10 cellular contexts compared by ENCODE assay signal in the genomic region with DNA sequence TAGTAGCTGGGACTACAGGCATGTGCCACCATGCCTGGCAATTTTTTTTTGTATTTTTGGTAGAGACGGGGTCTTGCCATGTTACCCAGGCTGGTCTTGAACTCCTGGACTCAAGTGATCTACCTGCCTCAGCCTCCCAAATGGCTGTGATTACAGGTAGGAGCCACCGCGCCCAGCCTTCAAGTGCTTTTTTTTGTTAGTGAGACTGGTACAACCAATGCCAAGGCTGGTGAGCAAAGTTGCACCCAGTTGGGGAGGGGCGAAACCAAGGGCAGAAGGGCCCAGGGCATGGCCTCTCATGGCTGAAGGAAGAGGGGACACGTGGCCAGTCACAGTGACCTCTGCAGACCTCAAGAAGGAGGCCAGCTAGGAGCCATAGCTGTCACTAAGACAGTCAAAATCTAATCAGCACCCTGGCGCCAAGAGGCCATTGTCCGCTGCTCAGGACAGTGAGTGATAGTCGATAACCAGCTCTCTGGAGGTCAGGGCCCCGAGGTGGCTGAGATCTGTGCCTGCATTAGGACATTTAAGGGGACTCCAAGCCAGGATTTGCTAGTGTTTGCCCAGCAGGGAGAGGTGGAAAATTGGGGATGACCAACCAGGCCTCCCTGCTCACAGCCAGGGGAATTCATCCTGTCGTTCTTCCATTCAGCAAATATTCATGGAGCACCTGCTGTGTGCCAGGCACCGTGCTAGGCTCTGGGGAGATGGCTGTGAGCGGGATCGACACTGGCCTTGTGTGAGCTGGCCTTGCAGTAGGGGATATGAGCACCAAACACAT. TPM values are rescaled to one million over a fixed set of nuclear protein-coding genes. Genes with fewer than 3 reads are reported as not detected.
DNase-seq lines count a peak whose midpoint lies in the region; ATAC-seq, FAIRE-seq and TF ChIP-seq lines count a peak whose summit lies in the region.
"Had no signal": no experiment of that assay in that cellular context is flagged by ENCODE, and none has a peak within 500 bp of the region (broad histone marks: within the 10 kb centered on the region; RNA-seq: fewer than 3 reads in every experiment).

No MANE protein-coding gene starts in this region.

- intact Hi-C loops in pancreas (cut with DNase I) (no loop called here), ovary (cut with DNase I) (loop anchor here in 1 of 4 donors (5.0 kb wide), 1 partner anchor 57 kb away; a partner anchor contains a TSS)

- no peaks in the 10 kb centered on the region for H3K23me2 ChIP-seq in H1 (ENCODE audit: low read depth, low read length)

- TF ChIP-seq POLR2A in Peyer's patch (IDR thresholded peaks at IDR 0.05) = no peak
- no peak for TF ChIP-seq POLR2A in H1 (IDR thresholded peaks at IDR 0.05; ENCODE audit: control extremely low read depth in 1 of 2, low read depth in 2 of 2, low read length in 2 of 2)
- TF ChIP-seq POLR2A in ovary (IDR thresholded peaks at IDR 0.05) = no peak

- TF ChIP-seq EP300 in H1 (IDR thresholded peaks at IDR 0.05; ENCODE audit: borderline replicate concordance in 1 of 2, low read depth in 2 of 2, low read length in 2 of 2) (no peak), ovary (IDR thresholded peaks at IDR 0.05) (no peak)

- H3K27ac ChIP-seq in CD4-positive, CD25-positive, alpha-beta regulatory T cell (ENCODE audit: insufficient read depth, low read length, poor library complexity, severe bottlenecking) = no peak overlapping the region
- H3K27ac ChIP-seq in Peyer's patch (peak overlapping the region; percentile 21 to 97 (median 80)), H1 (ENCODE audit: low read depth, low read length) (peak overlapping the region; percentile 64; the same call in 1 of the 2 replicates), pancreas (peak overlapping the region; percentile 41 to 94 (median 69)), ovary (no peak overlapping the region)

- 68% methylated on average over 13 of the region's 13 CpGs; no CpG with 5 or more reads in 1 of the 2 experiments for whole genome bisulfite sequencing in H1 (ENCODE audit: extremely low coverage in 1 of 2, insufficient coverage in 1 of 2, insufficient read length in 1 of 2, insufficient replicate concordance in 2 of 2, low coverage in 1 of 2, low lambda C conversion rate in 2 of 2, missing lambda C conversion rate in 1 of 2), 2 experiments
- WGBS in pancreas, 2 donors = 79 to 87% methylated on average over 13 of the region's 13 CpGs
- WGBS in ovary, 3 donors = 82 to 84% (median 82%) methylated on average over 13 of the region's 13 CpGs

- peak overlapping the region in 2 of 3 donors; percentile 60 to 89 for H3K27ac Mint-ChIP-seq in CD4-positive, CD25-positive, alpha-beta regulatory T cell

- H3K4ac ChIP-seq in H1 (replicated peaks; ENCODE audit: insufficient read length, low read depth, low read length) = no peak overlapping the region

- no peak overlapping the region for H3K56ac ChIP-seq in H1 (replicated peaks; ENCODE audit: insufficient read length, low read depth, low read length)

- peak overlapping the region in 2 of 4 donors; percentile 15 to 46 for H3K4me3 Mint-ChIP-seq in CD4-positive, CD25-positive, alpha-beta regulatory T cell

- FAIRE-seq in H1 (lab: Jason Lieb, UNC) (no peak), pancreas (lab: Jason Lieb, UNC) (no peak)

- POLR2A ChIA-PET in H1 (lab: Charles Lee; ENCODE audit: partially characterized antibody) = no interaction called here

- H2BK15ac ChIP-seq in H1 (ENCODE audit: low read length) = no peak overlapping the region; the same call in 1 of the 2 replicates

- no peak overlapping the region for H2BK120ac ChIP-seq in H1 (replicated peaks; ENCODE audit: low read depth, low read length)

- 0 out of 2 replicates have a peak overlapping the region, but pooled peaks have one; percentile 87 for H2BK20ac ChIP-seq in H1 (ENCODE audit: low read length)

- H4K8ac ChIP-seq in H1 (ENCODE audit: extremely low read depth, insufficient read depth, low read length) = 0 out of 2 replicates have a peak overlapping the region, but pooled peaks have one; percentile 53

- H3K4me1 Mint-ChIP-seq in CD4-positive, CD25-positive, alpha-beta regulatory T cell = peaks cover 28 to 94% (median 64%) of the 10 kb centered on the region in 4 donors

- peak overlapping the region; percentile 91 for H2AK5ac ChIP-seq in H1 (ENCODE audit: low read depth, low read length)

- H3K36me3 Mint-ChIP-seq in CD4-positive, CD25-positive, alpha-beta regulatory T cell = peaks cover 15% of the 10 kb centered on the region

- H3K14ac ChIP-seq in H1 (ENCODE audit: insufficient read length) = no peak overlapping the region

- H3K79me2 ChIP-seq in H1 (ENCODE audit: control insufficient read depth in 1 of 2, insufficient read depth in 2 of 2, low read length in 2 of 2) = peaks cover 0 to 58% of the 10 kb centered on the region in 2 experiments; a peak in 2 of 4 replicates

- peaks cover 0 to 3% of the 10 kb centered on the region in 2 experiments for H4K20me1 ChIP-seq in H1 (replicated peaks in 1 of 2; ENCODE audit: control insufficient read depth in 1 of 2, insufficient read depth in 2 of 2, low read length in 2 of 2)

- ATAC-seq in CD4-positive, CD25-positive, alpha-beta regulatory T cell (ENCODE audit: low read depth in 2 of 2) = no peak
- ATAC-seq in pancreas = no peak

- H3K4me3 ChIP-seq in CD4-positive, CD25-positive, alpha-beta regulatory T cell (ENCODE audit: low read depth, low read length) = no peak overlapping the region
- no peak overlapping the region for H3K4me3 ChIP-seq in Peyer's patch
- no peak overlapping the region for H3K4me3 ChIP-seq in H1 (ENCODE audit: extremely low read depth in 1 of 4, insufficient read depth in 2 of 4, low read depth in 3 of 4, low read length in 4 of 4)
- no peak overlapping the region for H3K4me3 ChIP-seq in pancreas
- no peak overlapping the region for H3K4me3 ChIP-seq in ovary
- H3K4me3 ChIP-seq: testis had no signal

- no peaks in the 10 kb centered on the region for H3K9me3 ChIP-seq in CD4-positive, CD25-positive, alpha-beta regulatory T cell (ENCODE audit: control insufficient read depth in 2 of 2, low read length in 2 of 2)
- H3K9me3 ChIP-seq in Peyer's patch = no peaks in the 10 kb centered on the region
- no peaks in the 10 kb centered on the region for H3K9me3 ChIP-seq in H1 (ENCODE audit: insufficient read depth in 2 of 2, low read depth in 1 of 2, low read length in 1 of 2)
- H3K9me3 ChIP-seq in pancreas = no peaks in the 10 kb centered on the region
- no peaks in the 10 kb centered on the region for H3K9me3 ChIP-seq in ovary
- H3K9me3 ChIP-seq: testis had no signal

- peaks cover 56% of the 10 kb centered on the region for H3K4me1 ChIP-seq in CD4-positive, CD25-positive, alpha-beta regulatory T cell (ENCODE audit: control insufficient read depth, insufficient read depth, low read length, poor library complexity, severe bottlenecking)
- H3K4me1 ChIP-seq in Peyer's patch (peaks cover 5 to 86% (median 13%) of the 10 kb centered on the region in 4 donors), H1 (replicated peaks in 1 of 4; ENCODE audit: control insufficient read depth in 3 of 4, insufficient read depth in 4 of 4, low read length in 3 of 4) (peaks cover 17 to 28% (median 23%) of the 10 kb centered on the region in 4 experiments; a peak in 6 of 7 replicates), pancreas (peaks cover 0 to 63% (median 10%) of the 10 kb centered on the region in 3 donors), ovary (ENCODE audit: insufficient read depth) (no peaks in the 10 kb centered on the region)

- peak overlapping the region; percentile 97; the same call in 1 of the 2 replicates for H2BK5ac ChIP-seq in H1 (ENCODE audit: low read depth, low read length)

- H3K27me3 ChIP-seq in CD4-positive, CD25-positive, alpha-beta regulatory T cell (ENCODE audit: control insufficient read depth, insufficient read depth, low read length) = no peaks in the 10 kb centered on the region
- H3K27me3 ChIP-seq in Peyer's patch (no peaks in the 10 kb centered on the region), H1 (replicated peaks in 1 of 4; ENCODE audit: control insufficient read depth in 3 of 4, extremely low read depth in 1 of 4, insufficient read depth in 3 of 4, low read length in 3 of 4) (no peaks in the 10 kb centered on the region), pancreas (no peaks in the 10 kb centered on the region), ovary (no peaks in the 10 kb centered on the region)
- H3K27me3 ChIP-seq: testis had no signal

- H3K18ac ChIP-seq in H1 (ENCODE audit: extremely low read depth, low read length) = 0 out of 2 replicates have a peak overlapping the region, but pooled peaks have one; percentile 48

- CTCF ChIA-PET in H1 (lab: Charles Lee; ENCODE audit: partially characterized antibody) = interaction anchor here (0.6 to 1.2 kb wide), 2 partner anchors 42 to 74 kb away, joined by 3 read pairs; no protein-coding TSS in a partner anchor

- no peak overlapping the region for H4K5ac ChIP-seq in H1 (ENCODE audit: insufficient read length, low read depth, low read length)

- no peak for TF ChIP-seq RAD21 in H1 (IDR thresholded peaks at IDR 0.05 in 1 of 2, conservative IDR thresholded peaks at IDR 0.05 in 1 of 2; ENCODE audit: low read depth in 2 of 2, low read length in 2 of 2)

- H2AFZ ChIP-seq in H1 (ENCODE audit: low read length) = no peak overlapping the region

- peak overlapping the region; percentile 61 for H4K91ac ChIP-seq in H1 (replicated peaks; ENCODE audit: insufficient read length, low read length)

- TF ChIP-seq CTCF in Peyer's patch (IDR thresholded peaks at IDR 0.05) = no peak
- no peak for TF ChIP-seq CTCF in H1 (IDR thresholded peaks at IDR 0.05; ENCODE audit: control extremely low read depth in 1 of 3, insufficient read depth in 1 of 3, low read depth in 1 of 3, low read length in 3 of 3)
- TF ChIP-seq CTCF in pancreas (IDR thresholded peaks at IDR 0.05) = no peak
- TF ChIP-seq CTCF in ovary (IDR thresholded peaks at IDR 0.05) = no peak

- peaks cover 3% of the 10 kb centered on the region for H3K36me3 ChIP-seq in CD4-positive, CD25-positive, alpha-beta regulatory T cell (ENCODE audit: control insufficient read depth, insufficient read depth, low read length)
- H3K36me3 ChIP-seq in Peyer's patch (no peaks in the 10 kb centered on the region), H1 (ENCODE audit: control insufficient read depth in 2 of 4, insufficient read depth in 4 of 4, low read length in 3 of 4) (no peaks in the 10 kb centered on the region), pancreas (no peaks in the 10 kb centered on the region), ovary (no peaks in the 10 kb centered on the region)

- DNase-seq in CD4-positive, CD25-positive, alpha-beta regulatory T cell = no peak
- peak in 1 of 3 donors; percentile 38 for DNase-seq in Peyer's patch
- no peak for DNase-seq in H1 (ENCODE audit: low read depth in 1 of 2, low spot score in 2 of 2)
- peak in 1 of 6 donors; percentile 50 for DNase-seq in pancreas
- DNase-seq in ovary = no peak
- DNase-seq in NCI-H2107 (lab: John Stamatoyannopoulos, UW) = no peak
- DNase-seq in stimulated activated CD4-positive, alpha-beta T cell treated with anti-CD3 and anti-CD28 coated beads, Interleukin-4, amount 100 ng/mL, for 24 hours = no peak
- no peak for DNase-seq in stimulated activated naive CD4-positive, alpha-beta T cell treated with Interleukin-2 at 50 U/mL for 16 hours (lab: John Stamatoyannopoulos, UW)
- DNase-seq: NCI-H1930, testis had no signal

- H3K9ac ChIP-seq in H1 (replicated peaks in 1 of 4; ENCODE audit: extremely low read depth in 1 of 4, low read depth in 3 of 4, low read length in 3 of 4) = no peak overlapping the region

- H3K27me3 Mint-ChIP-seq in CD4-positive, CD25-positive, alpha-beta regulatory T cell = no peaks in the 10 kb centered on the region

- peak overlapping the region; percentile 95; the same call in 1 of the 2 replicates for H2BK12ac ChIP-seq in H1 (ENCODE audit: low read depth, low read length)

- no peak overlapping the region for H3K4me2 ChIP-seq in H1 (ENCODE audit: insufficient read depth in 1 of 2, low read depth in 2 of 2, low read length in 2 of 2)

- no peak overlapping the region for H3K23ac ChIP-seq in H1 (ENCODE audit: insufficient read length)

- H3K79me1 ChIP-seq in H1 (ENCODE audit: low read depth, low read length) = peaks cover 7% of the 10 kb centered on the region; the same call in 1 of the 2 replicates

- no peaks in the 10 kb centered on the region for H3K9me3 Mint-ChIP-seq in CD4-positive, CD25-positive, alpha-beta regulatory T cell

RNA-seq across cellular contexts. Expression of a gene that starts 10.2 kb away (rescaled TPM):
- total RNA-seq in CD4-positive, CD25-positive, alpha-beta regulatory T cell = 160 TPM
- polyA plus RNA-seq in CD4-positive, CD25-positive, alpha-beta regulatory T cell = 10 to 100 TPM; 21.2 to 32.4 (median 25.8) TPM
- total RNA-seq in Peyer's patch (100 to 1,000 TPM in 1 of 4 donors, 10 to 100 TPM in 3; 32.2 to 104 (median 71.9) TPM), pancreas (10 to 100 TPM; 16.0 to 58.7 (median 19.7) TPM), ovary (10 to 100 TPM; 11.3 to 39.5 (median 17.4) TPM)
- total RNA-seq in H1 (2021; fragmentation: NEBNext Ultra II Directional; extraction: Animal tissue kit (Norgen Biotek cat#: 25700)) = 29.4 and 32.7 TPM in 2 replicates
- polyA plus RNA-seq in H1 (2011; rRNA removed) (29.1 and 38.2 TPM in 2 replicates), pancreas (10 to 100 TPM; 38.1 to 49.7 TPM), ovary (10 to 100 TPM; 13.5 to 26.6 TPM)
- polyA plus RNA-seq in H1 (2011; cell fraction: cytosol; rRNA removed) = 25.4 TPM
- 31.2 TPM for polyA plus RNA-seq in H1 (2011; cell fraction: nucleus; rRNA removed)
- polyA plus RNA-seq in H1 (2012, experiment 1 of 2) = 22.5 to 25.9 TPM (median 24.5 TPM) in 4 replicates
- polyA plus RNA-seq in H1 (2012, experiment 2 of 2) = 21.4 TPM
- polyA plus RNA-seq in H1 (2013, experiment 1 of 2) = 34.5 TPM
- polyA plus RNA-seq in H1 (2013, experiment 2 of 2) = 34.4 TPM
- 26.9 and 37.0 TPM in 2 replicates for polyA minus RNA-seq in H1 (2011; rRNA and poly(A)+ RNA removed)
- 15.6 TPM for polyA minus RNA-seq in H1 (2011; cell fraction: cytosol; rRNA and poly(A)+ RNA removed)
- 17.7 TPM for polyA minus RNA-seq in H1 (2011; cell fraction: nucleus; rRNA and poly(A)+ RNA removed)

RNA-seq across cellular contexts. Expression of a gene that starts 55.4 kb away (rescaled TPM):
- total RNA-seq in CD4-positive, CD25-positive, alpha-beta regulatory T cell = 40.0 TPM
- 100 to 1,000 TPM; 128 to 156 (median 138) TPM for polyA plus RNA-seq in CD4-positive, CD25-positive, alpha-beta regulatory T cell
- total RNA-seq in Peyer's patch (10 to 100 TPM; 20.9 to 41.3 (median 30.6) TPM), pancreas (10 to 100 TPM; 27.6 to 37.7 (median 31.7) TPM), ovary (10 to 100 TPM; 19.8 to 68.4 (median 48.9) TPM)
- 16.6 and 18.4 TPM in 2 replicates for total RNA-seq in H1 (2021; fragmentation: NEBNext Ultra II Directional; extraction: Animal tissue kit (Norgen Biotek cat#: 25700))
- polyA plus RNA-seq in H1 (2011; rRNA removed) (8.1 and 8.7 TPM in 2 replicates), pancreas (10 to 100 TPM; 30.0 to 37.9 TPM), ovary (10 to 100 TPM; 57.2 to 66.0 TPM)
- 14.7 TPM for polyA plus RNA-seq in H1 (2011; cell fraction: cytosol; rRNA removed)
- polyA plus RNA-seq in H1 (2011; cell fraction: nucleus; rRNA removed) = 7.4 TPM
- 20.7 to 29.4 TPM (median 24.4 TPM) in 4 replicates for polyA plus RNA-seq in H1 (2012, experiment 1 of 2)
- 29.3 TPM for polyA plus RNA-seq in H1 (2012, experiment 2 of 2)
- 35.3 TPM for polyA plus RNA-seq in H1 (2013, experiment 1 of 2)
- 37.6 TPM for polyA plus RNA-seq in H1 (2013, experiment 2 of 2)
- 6.5 and 28.8 TPM in 2 replicates for polyA minus RNA-seq in H1 (2011; rRNA and poly(A)+ RNA removed)
- polyA minus RNA-seq in H1 (2011; cell fraction: cytosol; rRNA and poly(A)+ RNA removed) = 7.0 TPM
- 3.3 TPM for polyA minus RNA-seq in H1 (2011; cell fraction: nucleus; rRNA and poly(A)+ RNA removed)

Comparison
In these comparisons a context has a peak if more than half of its experiments do, and no peak if none do; other contexts are left out.
1. H3K27ac ChIP-seq: peak in Peyer's patch (4 of 4), H1 (single experiment) and pancreas (4 of 4); none in CD4-positive, CD25-positive, alpha-beta regulatory T cell (single experiment) and ovary (0 of 2).